9 cellular contexts compared by ENCODE assay signal in genomic region chr2:136119717-136120675, GRCh38. TPM values are rescaled to one million over a fixed set of nuclear protein-coding genes. Genes with fewer than 3 reads are reported as not detected.
DNase-seq lines count a peak whose midpoint lies in the region; ATAC-seq, FAIRE-seq and TF ChIP-seq lines count a peak whose summit lies in the region.
"Had no signal": no experiment of that assay in that cellular context is flagged by ENCODE, and none has a peak within 500 bp of the region (broad histone marks: within the 10 kb centered on the region; RNA-seq: fewer than 3 reads in every experiment).

No MANE protein-coding gene starts in this region.

- ATAC-seq in DND-41 (ENCODE audit: insufficient read depth, low read depth) (no peak), pancreas (no peak)

- H3K4me3 ChIP-seq in DND-41 (ENCODE audit: low read depth in 1 of 2, low read length in 2 of 2) (peak overlapping the region in 1 of 2 experiments; percentile 72; a peak in 3 of 4 replicates), ectodermal cell (ENCODE audit: insufficient read depth, low read depth, low read length) (peak overlapping the region; percentile 74), parathyroid adenoma (ENCODE audit: low read depth, low read length) (peak overlapping the region; percentile 49), foreskin fibroblast (ENCODE audit: low read depth in 1 of 2, low read length in 2 of 2) (no peak overlapping the region), pancreas (peak overlapping the region in 1 of 4 donors; percentile 53)
- H3K4me3 ChIP-seq: PC-9 had no signal

- peaks cover 34% of the 10 kb centered on the region for H3K79me2 ChIP-seq in DND-41 (ENCODE audit: insufficient read depth, low read length)
- no peaks in the 10 kb centered on the region for H3K79me2 ChIP-seq in parathyroid adenoma

- H3K27me3 ChIP-seq in DND-41 (ENCODE audit: insufficient read depth, low read length, poor library complexity) = no peaks in the 10 kb centered on the region
- H3K27me3 ChIP-seq in ectodermal cell (ENCODE audit: control insufficient read depth, insufficient read depth, low read length, poor library complexity, severe bottlenecking) = peaks cover 32% of the 10 kb centered on the region
- peaks cover 11% of the 10 kb centered on the region for H3K27me3 ChIP-seq in parathyroid adenoma (ENCODE audit: control insufficient read depth, insufficient read depth, low read length)
- H3K27me3 ChIP-seq in pancreas = peaks cover 0 to 6% (median 3%) of the 10 kb centered on the region in 4 donors

- peak overlapping the region; percentile 99 for H3K9ac ChIP-seq in DND-41 (ENCODE audit: low read depth, low read length)
- H3K9ac ChIP-seq in parathyroid adenoma = no peak overlapping the region

- no peak for FAIRE-seq in pancreas (lab: Jason Lieb, UNC)

- TF ChIP-seq CTCF in DND-41 (IDR thresholded peaks at IDR 0.05; ENCODE audit: borderline replicate concordance, extremely low read depth, low read length, poor library complexity, severe bottlenecking) (no peak), parathyroid adenoma (IDR thresholded peaks at IDR 0.05) (no peak), foreskin fibroblast (IDR thresholded peaks at IDR 0.05; ENCODE audit: low read depth, low read length) (no peak), pancreas (IDR thresholded peaks at IDR 0.05) (no peak)

- H2AFZ ChIP-seq in DND-41 (ENCODE audit: low read depth, low read length) = peak overlapping the region; percentile 56; the same call in 1 of the 2 replicates
- peak overlapping the region; percentile 36 for H2AFZ ChIP-seq in parathyroid adenoma
- H2AFZ ChIP-seq: PC-9 had no signal

- peaks cover 23% of the 10 kb centered on the region for H3K36me3 ChIP-seq in DND-41 (ENCODE audit: insufficient read depth, low read length)
- peaks cover 16% of the 10 kb centered on the region for H3K36me3 ChIP-seq in KOPT-K1 (ENCODE audit: insufficient read depth, low read length)
- peaks cover 5% of the 10 kb centered on the region for H3K36me3 ChIP-seq in ectodermal cell (ENCODE audit: control insufficient read depth, insufficient read depth, low read length)
- H3K36me3 ChIP-seq in parathyroid adenoma (ENCODE audit: control insufficient read depth, insufficient read depth, low read length) = no peaks in the 10 kb centered on the region
- no peaks in the 10 kb centered on the region for H3K36me3 ChIP-seq in pancreas

- intact Hi-C loops in pancreas (cut with DNase I) = no loop called here

- WGBS in ectodermal cell, 2 experiments = 19 to 34% methylated on average over 7 to 11 of the region's 16 CpGs
- WGBS in pancreas, 2 donors = 43% methylated on average over 16 of the region's 16 CpGs

- H3K9me3 ChIP-seq in DND-41 (ENCODE audit: insufficient read depth, low read length, severe bottlenecking) (no peaks in the 10 kb centered on the region), KOPT-K1 (ENCODE audit: insufficient read depth, low read length, poor library complexity, severe bottlenecking) (no peaks in the 10 kb centered on the region), ectodermal cell (ENCODE audit: control insufficient read depth, low read length) (no peaks in the 10 kb centered on the region), parathyroid adenoma (ENCODE audit: control insufficient read depth, low read length) (no peaks in the 10 kb centered on the region), pancreas (no peaks in the 10 kb centered on the region)

- DNase-seq in DND-41 = no peak
- no peak for DNase-seq in foreskin fibroblast
- DNase-seq in pancreas = no peak
- DNase-seq in NOMO-1 (lab: John Stamatoyannopoulos, UW; ENCODE audit: unreplicated experiment in 2 of 2) = no peak
- DNase-seq: PC-9 had no signal

- peaks cover 19% of the 10 kb centered on the region for H4K20me1 ChIP-seq in DND-41 (ENCODE audit: insufficient read depth, low read length)

- peaks cover 37% of the 10 kb centered on the region for H3K4me1 ChIP-seq in DND-41 (ENCODE audit: insufficient read depth, low read length)
- peaks cover 8% of the 10 kb centered on the region for H3K4me1 ChIP-seq in ectodermal cell (ENCODE audit: control insufficient read depth, insufficient read depth, low read length)
- peaks cover 6% of the 10 kb centered on the region for H3K4me1 ChIP-seq in parathyroid adenoma
- H3K4me1 ChIP-seq in pancreas = peaks cover 0 to 9% (median 0%) of the 10 kb centered on the region in 3 donors

- H3K4me2 ChIP-seq in DND-41 (ENCODE audit: insufficient read depth, low read length) = peak overlapping the region; percentile 81
- peak overlapping the region; percentile 65 for H3K4me2 ChIP-seq in parathyroid adenoma (ENCODE audit: low read length)
- H3K4me2 ChIP-seq: PC-9 had no signal

- H3K27ac ChIP-seq in DND-41 (ENCODE audit: low read length) = peak overlapping the region; percentile 64
- peak overlapping the region; percentile 99 for H3K27ac ChIP-seq in KOPT-K1 (ENCODE audit: low read depth, low read length, poor library complexity, severe bottlenecking)
- no peak overlapping the region for H3K27ac ChIP-seq in ectodermal cell (ENCODE audit: insufficient read depth, low read depth, low read length, poor library complexity, severe bottlenecking)
- H3K27ac ChIP-seq in parathyroid adenoma = no peak overlapping the region
- no peak overlapping the region for H3K27ac ChIP-seq in pancreas
- H3K27ac ChIP-seq: PC-9 had no signal

RNA-seq across cellular contexts. Expression of gene CXCR4, which starts 2.0 kb away (rescaled TPM):
- 37.7 TPM for polyA plus RNA-seq in ectodermal cell (2013, experiment 1 of 4)
- 41.4 TPM for polyA plus RNA-seq in ectodermal cell (2013, experiment 2 of 4)
- 37.7 TPM for polyA plus RNA-seq in ectodermal cell (2013, experiment 3 of 4)
- 53.4 TPM for polyA plus RNA-seq in ectodermal cell (2013, experiment 4 of 4)
- 10 to 100 TPM in 2 of 6 donors, 1 to 10 TPM in 3, under 1 TPM in 1; 0.31 to 20.4 (median 2.0) TPM for total RNA-seq in pancreas
- polyA plus RNA-seq in pancreas = 1 to 10 TPM; 1.4 to 1.6 TPM
- total RNA-seq: myocyte had no signal

Comparison
In these comparisons a context has a peak if more than half of its experiments do, and no peak if none do; other contexts are left out.
1. H3K27ac ChIP-seq: peak in DND-41 (single experiment) and KOPT-K1 (single experiment); none in ectodermal cell (single experiment), parathyroid adenoma (single experiment) and pancreas (0 of 4).
2. H3K4me3 ChIP-seq: peak in ectodermal cell (single experiment) and parathyroid adenoma (single experiment); none in foreskin fibroblast (0 of 2).